ENCODE assay signal across 10 cellular contexts in genomic region chr2:111702119-111702808, GRCh38.
A peak's percentile ranks its signal among the peaks of the same experiment; 100 is the strongest.
DNase-seq lines count a peak whose midpoint lies in the region; ATAC-seq and TF ChIP-seq lines count a peak whose summit lies in the region.
"Had no signal": no experiment of that assay in that cellular context is flagged by ENCODE, and none has a peak within 500 bp of the region (broad histone marks: within the 10 kb centered on the region; RNA-seq: fewer than 3 reads in every experiment).

No MANE protein-coding gene starts in this region.

- H3K9me3 Mint-ChIP-seq in CD4-positive, alpha-beta memory T cell, result no peaks in the 10 kb centered on the region
- no peaks in the 10 kb centered on the region for H3K9me3 Mint-ChIP-seq in activated T-helper 2 cell treated with anti-CD3 and anti-CD28 coated beads, Interferon-gamma antibody, Interleukin-2, Interleukin-4, amounts not matched to agents 10 μg/mL and 5 μg/mL and 100 μg/mL, durations not matched to agents 14 hours and 24 hours and 36 hours
- H3K9me3 Mint-ChIP-seq in progenitor cell of endocrine pancreas (ENCODE audit: low read depth), result no peaks in the 10 kb centered on the region
- H3K9me3 Mint-ChIP-seq: stimulated activated effector memory CD8-positive, alpha-beta T cell treated with anti-CD3 and anti-CD28 coated beads, Interleukin-12 subunit alpha, Interleukin-12 subunit beta, amount 100 ng/mL, for 72 hours had no signal

- H3K27ac Mint-ChIP-seq in CD4-positive, alpha-beta memory T cell, result peak overlapping the region in 3 of 7 donors; percentile 4 to 70 (median 57)
- peak overlapping the region; percentile 44 for H3K27ac Mint-ChIP-seq in activated T-helper 2 cell treated with anti-CD3 and anti-CD28 coated beads, Interferon-gamma antibody, Interleukin-2, Interleukin-4, amounts not matched to agents 10 μg/mL and 5 μg/mL and 100 μg/mL, durations not matched to agents 14 hours and 24 hours and 36 hours
- H3K27ac Mint-ChIP-seq in progenitor cell of endocrine pancreas, result peak overlapping the region; percentile 73
- H3K27ac Mint-ChIP-seq: stimulated activated effector memory CD8-positive, alpha-beta T cell treated with anti-CD3 and anti-CD28 coated beads, Interleukin-12 subunit alpha, Interleukin-12 subunit beta, amount 100 ng/mL, for 72 hours had no signal

- no peaks in the 10 kb centered on the region for H3K36me3 ChIP-seq in CD4-positive, alpha-beta memory T cell (ENCODE audit: insufficient read depth, low read length)
- 0 out of 2 replicates have a peak, but pooled peaks cover 4% of the 10 kb centered on the region for H3K36me3 ChIP-seq in PC-9 (ENCODE audit: low read depth)

- H3K4me1 ChIP-seq in CD4-positive, alpha-beta memory T cell (ENCODE audit: insufficient read depth, low read length), result peaks cover 29% of the 10 kb centered on the region
- peaks cover 86% of the 10 kb centered on the region for H3K4me1 ChIP-seq in PC-9 (replicated peaks; ENCODE audit: insufficient read depth)

- no peak overlapping the region for H2AFZ ChIP-seq in PC-9

- H3K4me3 Mint-ChIP-seq in CD4-positive, alpha-beta memory T cell, result peak overlapping the region in 2 of 8 donors; percentile 26 to 43
- H3K4me3 Mint-ChIP-seq in activated T-helper 2 cell treated with anti-CD3 and anti-CD28 coated beads, Interferon-gamma antibody, Interleukin-2, Interleukin-4, amounts not matched to agents 10 μg/mL and 5 μg/mL and 100 μg/mL, durations not matched to agents 14 hours and 24 hours and 36 hours (ENCODE audit: low read depth), result no peak overlapping the region
- no peak overlapping the region for H3K4me3 Mint-ChIP-seq in progenitor cell of endocrine pancreas (ENCODE audit: low read depth)
- H3K4me3 Mint-ChIP-seq: stimulated activated effector memory CD8-positive, alpha-beta T cell treated with anti-CD3 and anti-CD28 coated beads, Interleukin-12 subunit alpha, Interleukin-12 subunit beta, amount 100 ng/mL, for 72 hours had no signal

- no peaks in the 10 kb centered on the region for H3K9me3 ChIP-seq in CD4-positive, alpha-beta memory T cell (ENCODE audit: control insufficient read depth in 1 of 2, low read length in 2 of 2)
- H3K9me3 ChIP-seq in PC-9 (ENCODE audit: insufficient read depth, low read depth), result no peaks in the 10 kb centered on the region; the same call in 1 of the 2 replicates

- no peak overlapping the region for H3K4me2 ChIP-seq in PC-9

- no peak overlapping the region for H3K4me3 ChIP-seq in CD4-positive, alpha-beta memory T cell (ENCODE audit: low read length in 2 of 2)
- H3K4me3 ChIP-seq in PC-9, result no peak overlapping the region
- H3K4me3 ChIP-seq: SK-N-MC had no signal

- no peaks in the 10 kb centered on the region for H3K27me3 Mint-ChIP-seq in CD4-positive, alpha-beta memory T cell
- H3K27me3 Mint-ChIP-seq in activated T-helper 2 cell treated with anti-CD3 and anti-CD28 coated beads, Interferon-gamma antibody, Interleukin-2, Interleukin-4, amounts not matched to agents 10 μg/mL and 5 μg/mL and 100 μg/mL, durations not matched to agents 14 hours and 24 hours and 36 hours (ENCODE audit: low read depth), result no peaks in the 10 kb centered on the region
- no peaks in the 10 kb centered on the region for H3K27me3 Mint-ChIP-seq in progenitor cell of endocrine pancreas

- H3K9me2 ChIP-seq in PC-9 (ENCODE audit: insufficient read depth), result no peaks in the 10 kb centered on the region

- H3K4me1 Mint-ChIP-seq in CD4-positive, alpha-beta memory T cell, result peaks cover 11 to 27% (median 22%) of the 10 kb centered on the region in 4 donors
- peaks cover 67% of the 10 kb centered on the region for H3K4me1 Mint-ChIP-seq in activated T-helper 2 cell treated with anti-CD3 and anti-CD28 coated beads, Interferon-gamma antibody, Interleukin-2, Interleukin-4, amounts not matched to agents 10 μg/mL and 5 μg/mL and 100 μg/mL, durations not matched to agents 14 hours and 24 hours and 36 hours (ENCODE audit: low read depth)
- H3K4me1 Mint-ChIP-seq in progenitor cell of endocrine pancreas (ENCODE audit: low read depth), result peaks cover 9% of the 10 kb centered on the region

- intact Hi-C loops in CD4-positive, alpha-beta memory T cell (cut with micrococcal nuclease), result loop anchor here (1.0 to 5.0 kb wide), 2 partner anchors 220 to 585 kb away; no protein-coding TSS in a partner anchor
- intact Hi-C loops in PC-9 (cut with micrococcal nuclease; ENCODE audit: unreplicated experiment), result loop anchor here (10.0 kb wide), 1 partner anchor 957 kb away; no protein-coding TSS in a partner anchor
- intact Hi-C loops in activated T-helper 2 cell treated with anti-CD3 and anti-CD28 coated beads, Interferon-gamma antibody, Interleukin-2, Interleukin-4, amounts not matched to agents 10 μg/mL and 5 μg/mL and 100 μg/mL, durations not matched to agents 14 hours and 24 hours and 36 hours (cut with micrococcal nuclease), result loop anchor here (5.0 kb wide), 2 partner anchors 35 to 220 kb away; no protein-coding TSS in a partner anchor

- no peaks in the 10 kb centered on the region; the same call in 1 of the 2 replicates for H3K79me2 ChIP-seq in PC-9 (ENCODE audit: low read depth)

- DNase-seq in CD4-positive, alpha-beta memory T cell, result peak in 4 of 5 donors; percentile 33 to 45 (median 40)
- DNase-seq in HEK293T (ENCODE audit: extremely low spot score) (peak; percentile 73), PC-9 (peak; percentile 26 to 56), germinal center (ENCODE audit: low spot score) (peak; percentile 74), progenitor cell of endocrine pancreas (ENCODE audit: low spot score, unreplicated experiment) (peak; percentile 17)
- DNase-seq in activated T-helper 2 cell treated with anti-CD3 and anti-CD28 coated beads, Interferon-gamma antibody, Interleukin-2, Interleukin-4, amounts not matched to agents 10 μg/mL and 5 μg/mL and 100 μg/mL, durations not matched to agents 14 hours and 24 hours and 36 hours (ENCODE audit: low spot score), result peak; percentile 40

- POLR2A ChIA-PET in CD4-positive, alpha-beta memory T cell (lab: Charles Lee; ENCODE audit: partially characterized antibody), result no interaction called here
- POLR2A ChIA-PET in HEK293T (lab: Yijun Ruan, JAX), result no interaction called here
- POLR2A ChIA-PET in PC-9 (lab: Charles Lee; ENCODE audit: unreplicated experiment), result no interaction called here

- peaks cover 47% of the 10 kb centered on the region for H3F3A ChIP-seq in PC-9 (ENCODE audit: insufficient read depth, low read depth)

- no peak overlapping the region for H3K27ac ChIP-seq in CD4-positive, alpha-beta memory T cell (ENCODE audit: low read depth, low read length)
- H3K27ac ChIP-seq in PC-9, result no peak overlapping the region
- H3K27ac ChIP-seq: SK-N-MC had no signal

- TF ChIP-seq CTCF in PC-9 (conservative IDR thresholded peaks at IDR 0.05) (peak; percentile 75), progenitor cell of endocrine pancreas (IDR thresholded peaks at IDR 0.05; ENCODE audit: unreplicated experiment) (peak; percentile 62)

- H4K20me1 ChIP-seq in PC-9 (ENCODE audit: insufficient read depth), result no peaks in the 10 kb centered on the region

- BruUV-seq in PC-9 (replicated peaks; lab: Mats Ljungman, UMichigan), result no TSS peak

- CTCF ChIA-PET in CD4-positive, alpha-beta memory T cell (lab: Charles Lee; ENCODE audit: partially characterized antibody), result interaction anchor here (0.8 to 2.1 kb wide), 8 partner anchors 11 to 894 kb away, joined by 3 to 11 read pairs (median 3); no protein-coding TSS in a partner anchor
- CTCF ChIA-PET in HEK293T (lab: Yijun Ruan, JAX), result interaction anchor here (1.1 to 1.2 kb wide), 2 partner anchors 10 to 18 kb away, joined by 3 read pairs; no protein-coding TSS in a partner anchor
- CTCF ChIA-PET in PC-9 (lab: Charles Lee), result no interaction called here

- H3K36me3 Mint-ChIP-seq in CD4-positive, alpha-beta memory T cell, result no peaks in the 10 kb centered on the region
- no peaks in the 10 kb centered on the region for H3K36me3 Mint-ChIP-seq in activated T-helper 2 cell treated with anti-CD3 and anti-CD28 coated beads, Interferon-gamma antibody, Interleukin-2, Interleukin-4, amounts not matched to agents 10 μg/mL and 5 μg/mL and 100 μg/mL, durations not matched to agents 14 hours and 24 hours and 36 hours (ENCODE audit: low read depth)
- H3K36me3 Mint-ChIP-seq in progenitor cell of endocrine pancreas (ENCODE audit: insufficient read depth), result no peaks in the 10 kb centered on the region

- H3K27me3 ChIP-seq in CD4-positive, alpha-beta memory T cell (ENCODE audit: insufficient read depth, low read length), result no peaks in the 10 kb centered on the region
- H3K27me3 ChIP-seq in PC-9 (ENCODE audit: insufficient read depth, low read depth), result no peaks in the 10 kb centered on the region

- ATAC-seq in HG02981 (IDR thresholded peaks at IDR 0.05; ENCODE audit: unreplicated experiment), result no peak
- no peak for ATAC-seq in HG02798 (IDR thresholded peaks at IDR 0.05; ENCODE audit: poor library complexity, unreplicated experiment)
- ATAC-seq: stimulated activated effector memory CD8-positive, alpha-beta T cell treated with anti-CD3 and anti-CD28 coated beads, Interleukin-12 subunit alpha, Interleukin-12 subunit beta, amount 100 ng/mL, for 72 hours had no signal

TF ChIP-seq in HEK293T, 16 proteins besides CTCF, POLR2A, EP300 and RAD21:
- TF ChIP-seq ELF4 (IDR thresholded peaks at IDR 0.05) (no peak), FOXM1 (IDR thresholded peaks at IDR 0.05; ENCODE audit: borderline replicate concordance) (no peak), LEF1 (IDR thresholded peaks at IDR 0.05; ENCODE audit: borderline replicate concordance) (no peak), TARDBP (IDR thresholded peaks at IDR 0.05) (no peak)

Comparison
In these comparisons a context has a peak if more than half of its experiments do, and no peak if none do; other contexts are left out.
1. DNase-seq: peak in every context shown above with its lines; median percentile 74 in germinal center; 73 in HEK293T; 41 in PC-9; 40 in activated T-helper 2 cell treated with anti-CD3 and anti-CD28 coated beads, Interferon-gamma antibody, Interleukin-2, Interleukin-4, amounts not matched to agents 10 μg/mL and 5 μg/mL and 100 μg/mL, durations not matched to agents 14 hours and 24 hours and 36 hours; 40 in CD4-positive, alpha-beta memory T cell; 17 in progenitor cell of endocrine pancreas.